19 cellular contexts compared by ENCODE assay signal in the genomic region with DNA sequence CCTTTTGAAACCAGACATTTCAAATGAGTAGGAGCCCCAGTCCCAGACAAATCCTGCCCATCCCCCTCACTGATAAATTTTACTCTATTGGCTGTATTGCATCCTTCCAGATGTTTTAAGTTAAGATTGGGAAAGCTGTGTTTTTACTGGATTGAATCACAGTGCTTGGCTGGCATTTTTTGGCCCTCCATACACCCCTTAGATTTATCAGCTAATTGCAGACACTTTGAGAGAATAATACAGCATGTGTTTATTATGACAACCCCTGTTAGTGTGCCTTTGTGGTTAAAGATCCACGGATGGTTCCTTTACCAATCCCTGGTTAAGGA.
A peak's percentile ranks its signal among the peaks of the same experiment; 100 is the strongest.
DNase-seq lines count a peak whose midpoint lies in the region; ATAC-seq, FAIRE-seq and TF ChIP-seq lines count a peak whose summit lies in the region.
"Had no signal": no experiment of that assay in that cellular context is flagged by ENCODE, and none has a peak within 500 bp of the region (broad histone marks: within the 10 kb centered on the region; RNA-seq: fewer than 3 reads in every experiment).

No MANE protein-coding gene starts in this region.

- 40 to 55% methylated on average over 1 of the region's 1 CpG for WGBS in gastroesophageal sphincter (ENCODE audit: low coverage in 1 of 2), 2 donors

- H3K36me3 ChIP-seq in ascending aorta (peaks cover 11 to 13% of the 10 kb centered on the region in 2 donors), gastroesophageal sphincter (peaks cover 0 to 29% of the 10 kb centered on the region in 2 donors), kidney (ENCODE audit: control insufficient read depth in 1 of 2, insufficient read depth in 2 of 2, low read length in 2 of 2) (no peaks in the 10 kb centered on the region)
- H3K36me3 ChIP-seq: stomach had no signal

- H3K4me1 ChIP-seq in ascending aorta (peaks cover 4 to 39% of the 10 kb centered on the region in 2 donors), gastroesophageal sphincter (peaks cover 6 to 51% (median 9%) of the 10 kb centered on the region in 3 donors), kidney (ENCODE audit: control insufficient read depth in 1 of 2, insufficient read depth in 1 of 2, low read depth in 1 of 2, low read length in 2 of 2) (peaks cover 5 to 7% of the 10 kb centered on the region in 2 donors)

- no peaks in the 10 kb centered on the region for H3K27me3 ChIP-seq in ascending aorta
- no peaks in the 10 kb centered on the region for H3K27me3 ChIP-seq in gastroesophageal sphincter
- H3K27me3 ChIP-seq: stomach had no signal

- no peaks in the 10 kb centered on the region for H3K9me3 ChIP-seq in ascending aorta
- H3K9me3 ChIP-seq in gastroesophageal sphincter: no peaks in the 10 kb centered on the region
- H3K9me3 ChIP-seq in kidney (ENCODE audit: control insufficient read depth in 1 of 2, low read length in 2 of 2): no peaks in the 10 kb centered on the region
- H3K9me3 ChIP-seq: stomach had no signal

- FAIRE-seq in kidney (lab: Jason Lieb, UNC): no peak
- FAIRE-seq: colon, D721Med, endothelial cell of umbilical vein, islet of Langerhans, TTC549 had no signal

- DNase-seq in GM03348 (ENCODE audit: low spot score): peak; percentile 51
- no peak for DNase-seq in ascending aorta (ENCODE audit: low spot score in 2 of 2)
- peak; percentile 62 for DNase-seq in stromal cell of bone marrow (ENCODE audit: low read depth)
- no peak for DNase-seq in Ammon's horn (ENCODE audit: low spot score)
- no peak for DNase-seq in kidney
- no peak for DNase-seq in COLO668 (lab: John Stamatoyannopoulos, UW; ENCODE audit: unreplicated experiment)
- DNase-seq: activated CD4-positive, alpha-beta T cell treated with anti-CD3 and anti-CD28 coated beads, Interleukin-2, amount 10 ng/mL, durations not matched to agents 24 days and 14 days; GDM1; GOT3; NCI-H2029; NCI-H510A; stomach had no signal

- H3K4me3 ChIP-seq in ascending aorta (no peak overlapping the region), gastroesophageal sphincter (no peak overlapping the region), kidney (ENCODE audit: low read length in 2 of 2) (no peak overlapping the region)
- H3K4me3 ChIP-seq: stomach had no signal

- no peak for TF ChIP-seq POLR2A in gastroesophageal sphincter (IDR thresholded peaks at IDR 0.05)

- H3K9ac ChIP-seq in kidney (ENCODE audit: low read length in 2 of 2): no peak overlapping the region

- ATAC-seq in gastroesophageal sphincter: peak; percentile 37
- ATAC-seq in HG03095 (IDR thresholded peaks at IDR 0.05; ENCODE audit: unreplicated experiment): no peak

- TF ChIP-seq EP300 in gastroesophageal sphincter (IDR thresholded peaks at IDR 0.05): no peak

- TF ChIP-seq CTCF in ascending aorta (IDR thresholded peaks at IDR 0.05) (no peak), gastroesophageal sphincter (IDR thresholded peaks at IDR 0.05) (no peak), kidney (IDR thresholded peaks at IDR 0.05; ENCODE audit: borderline replicate concordance, extremely low read depth, insufficient read depth) (no peak)

- H3K27ac ChIP-seq in ascending aorta (peak overlapping the region; percentile 59 to 77), gastroesophageal sphincter (peak overlapping the region in 3 of 4 donors; percentile 41 to 53 (median 48)), kidney (ENCODE audit: low read depth in 2 of 2, low read length in 2 of 2) (no peak overlapping the region)

- intact Hi-C loops in ascending aorta (cut with DNase I): no loop called here
- intact Hi-C loops in kidney (cut with DNase I): no loop called here

Comparison
In these comparisons a context has a peak if more than half of its experiments do, and no peak if none do; other contexts are left out.
1. DNase-seq: peak in GM03348 (single experiment) and stromal cell of bone marrow (single experiment); none in ascending aorta (0 of 2), Ammon's horn (single experiment), kidney (single experiment) and COLO668 (single experiment).
2. H3K27ac ChIP-seq: peak in ascending aorta (2 of 2) and gastroesophageal sphincter (3 of 4); none in kidney (0 of 2).